In the genomic region with DNA sequence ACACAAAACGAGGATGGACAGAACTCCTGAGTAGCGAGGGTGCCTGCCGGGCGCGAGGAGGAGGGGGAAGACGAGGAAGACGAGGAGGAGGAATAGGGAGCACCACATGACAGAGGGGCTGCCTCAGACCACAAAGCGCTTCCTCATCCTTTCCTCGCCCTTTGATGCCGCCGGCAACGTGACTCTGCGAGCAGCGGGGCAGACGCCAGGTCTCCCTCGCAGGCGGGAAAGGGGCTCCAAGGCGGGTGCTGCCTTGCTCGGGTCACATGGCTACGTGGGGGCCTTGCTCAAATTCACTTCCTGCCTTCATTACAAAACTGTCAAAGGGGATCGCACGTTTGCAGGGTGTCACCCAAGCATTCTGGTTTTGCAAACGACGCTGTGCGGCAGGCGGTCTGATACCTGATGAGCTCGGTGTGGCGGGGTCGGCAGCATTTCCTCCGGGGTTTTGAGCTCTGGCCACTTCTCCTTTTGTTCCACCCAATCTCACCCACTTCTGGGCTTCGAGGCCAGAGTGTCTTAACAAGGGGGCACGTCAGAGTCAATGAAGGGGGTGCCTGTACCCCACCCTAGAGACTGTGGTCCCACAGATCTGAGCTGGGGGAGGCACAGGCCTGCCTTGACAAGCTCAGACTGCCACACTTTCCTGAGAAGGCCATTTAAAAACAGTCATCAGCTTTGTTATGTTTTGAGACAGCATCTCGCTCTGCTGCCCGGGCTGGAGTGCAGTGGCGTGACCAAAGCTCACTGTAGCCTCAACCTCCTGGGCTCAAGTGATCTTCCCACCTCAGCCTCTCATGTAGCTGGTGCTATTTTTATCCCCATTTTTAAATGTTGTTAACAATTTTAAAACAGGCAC, we compare ENCODE assay signal across 1 cellular context.
TF ChIP-seq lines count a peak whose summit lies in the region.

No MANE protein-coding gene starts in this region.

TF ChIP-seq in GM12878, 131 proteins besides CTCF, POLR2A, EP300 and RAD21 (continued from another document and continues in another):
- TF ChIP-seq, protein P1, sequence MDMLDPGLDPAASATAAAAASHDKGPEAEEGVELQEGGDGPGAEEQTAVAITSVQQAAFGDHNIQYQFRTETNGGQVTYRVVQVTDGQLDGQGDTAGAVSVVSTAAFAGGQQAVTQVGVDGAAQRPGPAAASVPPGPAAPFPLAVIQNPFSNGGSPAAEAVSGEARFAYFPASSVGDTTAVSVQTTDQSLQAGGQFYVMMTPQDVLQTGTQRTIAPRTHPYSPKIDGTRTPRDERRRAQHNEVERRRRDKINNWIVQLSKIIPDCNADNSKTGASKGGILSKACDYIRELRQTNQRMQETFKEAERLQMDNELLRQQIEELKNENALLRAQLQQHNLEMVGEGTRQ (IDR thresholded peaks at IDR 0.05; ENCODE audit: borderline replicate concordance, low read depth, low read length) = peak; percentile 59
- TF ChIP-seq CREB1 (IDR thresholded peaks at IDR 0.05; ENCODE audit: low read depth) (peak; percentile 77), ZSCAN29 (IDR thresholded peaks at IDR 0.05) (0 out of 2 replicates have a peak, but pooled peaks have one; percentile 27), MYC (IDR thresholded peaks at IDR 0.05; ENCODE audit: insufficient read depth, insufficient read length, insufficient replicate concordance, low read length, severe bottlenecking) (peak; percentile 26), ZBED1 (IDR thresholded peaks at IDR 0.05; ENCODE audit: borderline replicate concordance) (no peak), RELA (IDR thresholded peaks at IDR 0.05; ENCODE audit: borderline replicate concordance, partially characterized antibody) (peak; percentile 17), TCF7 (IDR thresholded peaks at IDR 0.05; ENCODE audit: borderline replicate concordance) (no peak), TAF1 (IDR thresholded peaks at IDR 0.05; ENCODE audit: borderline replicate concordance, low read depth, low read length) (peak; percentile 63), TBL1XR1 (IDR thresholded peaks at IDR 0.05; ENCODE audit: low read depth, low read length) (no peak), CHD1 (IDR thresholded peaks at IDR 0.05; ENCODE audit: low read depth, low read length) (0 out of 2 replicates have a peak, but pooled peaks have one; percentile 71), SMAD5 (IDR thresholded peaks at IDR 0.05; ENCODE audit: low read depth) (no peak), YY1 (IDR thresholded peaks at IDR 0.05; ENCODE audit: low read depth, low read length) (peak; percentile 40; the same call in 1 of the 2 replicates), HDAC6 (IDR thresholded peaks at IDR 0.05; ENCODE audit: unreplicated experiment) (no peak), IKZF2 (IDR thresholded peaks at IDR 0.05) (peak; percentile 30 to 57; a peak in 1 of 4 replicates), ZNF207 (IDR thresholded peaks at IDR 0.05; ENCODE audit: borderline replicate concordance) (no peak; the same call in 1 of the 2 replicates), POU2F2 (IDR thresholded peaks at IDR 0.05; ENCODE audit: borderline replicate concordance, low read depth, low read length) (no peak; the same call in 2 of the 3 replicates), JUNB (IDR thresholded peaks at IDR 0.05) (peak; percentile 65), GATAD2B (conservative IDR thresholded peaks at IDR 0.05; ENCODE audit: low read depth) (peak; percentile 92; the same call in 1 of the 2 replicates), STAT1 (conservative IDR thresholded peaks at IDR 0.05) (no peak), FOXK2 (IDR thresholded peaks at IDR 0.05) (no peak), RB1 (IDR thresholded peaks at IDR 0.05; ENCODE audit: borderline replicate concordance) (peak; percentile 68; the same call in 1 of the 2 replicates), ESRRA (IDR thresholded peaks at IDR 0.05; ENCODE audit: low read length) (no peak), NR2C2 (IDR thresholded peaks at IDR 0.05; ENCODE audit: borderline replicate concordance, control insufficient read depth, insufficient read length, low read depth) (no peak), SREBF1 (IDR thresholded peaks at IDR 0.05; ENCODE audit: low read length) (no peak), ZNF24 (IDR thresholded peaks at IDR 0.05) (no peak), SMARCA5 (IDR thresholded peaks at IDR 0.05) (peak; percentile 82), TCF3 (IDR thresholded peaks at IDR 0.05; ENCODE audit: borderline replicate concordance, insufficient read depth, low read depth, low read length) (0 out of 2 replicates have a peak, but pooled peaks have one; percentile 6), BCL11A (IDR thresholded peaks at IDR 0.05; ENCODE audit: low read depth, low read length) (no peak; the same call in none of the 2 replicates)
- TF ChIP-seq, protein P2, sequence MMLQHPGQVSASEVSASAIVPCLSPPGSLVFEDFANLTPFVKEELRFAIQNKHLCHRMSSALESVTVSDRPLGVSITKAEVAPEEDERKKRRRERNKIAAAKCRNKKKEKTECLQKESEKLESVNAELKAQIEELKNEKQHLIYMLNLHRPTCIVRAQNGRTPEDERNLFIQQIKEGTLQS (IDR thresholded peaks at IDR 0.05; ENCODE audit: borderline replicate concordance, extremely low read depth, low read depth, low read length) = 0 out of 2 replicates have a peak, but pooled peaks have one; percentile 28
- TF ChIP-seq, protein P3, sequence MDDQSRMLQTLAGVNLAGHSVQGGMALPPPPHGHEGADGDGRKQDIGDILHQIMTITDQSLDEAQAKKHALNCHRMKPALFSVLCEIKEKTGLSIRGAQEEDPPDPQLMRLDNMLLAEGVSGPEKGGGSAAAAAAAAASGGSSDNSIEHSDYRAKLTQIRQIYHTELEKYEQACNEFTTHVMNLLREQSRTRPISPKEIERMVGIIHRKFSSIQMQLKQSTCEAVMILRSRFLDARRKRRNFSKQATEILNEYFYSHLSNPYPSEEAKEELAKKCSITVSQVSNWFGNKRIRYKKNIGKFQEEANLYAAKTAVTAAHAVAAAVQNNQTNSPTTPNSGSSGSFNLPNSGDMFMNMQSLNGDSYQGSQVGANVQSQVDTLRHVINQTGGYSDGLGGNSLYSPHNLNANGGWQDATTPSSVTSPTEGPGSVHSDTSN (IDR thresholded peaks at IDR 0.05; ENCODE audit: insufficient replicate concordance, low read depth, low read length) = no peak
- TF ChIP-seq, protein P4, sequence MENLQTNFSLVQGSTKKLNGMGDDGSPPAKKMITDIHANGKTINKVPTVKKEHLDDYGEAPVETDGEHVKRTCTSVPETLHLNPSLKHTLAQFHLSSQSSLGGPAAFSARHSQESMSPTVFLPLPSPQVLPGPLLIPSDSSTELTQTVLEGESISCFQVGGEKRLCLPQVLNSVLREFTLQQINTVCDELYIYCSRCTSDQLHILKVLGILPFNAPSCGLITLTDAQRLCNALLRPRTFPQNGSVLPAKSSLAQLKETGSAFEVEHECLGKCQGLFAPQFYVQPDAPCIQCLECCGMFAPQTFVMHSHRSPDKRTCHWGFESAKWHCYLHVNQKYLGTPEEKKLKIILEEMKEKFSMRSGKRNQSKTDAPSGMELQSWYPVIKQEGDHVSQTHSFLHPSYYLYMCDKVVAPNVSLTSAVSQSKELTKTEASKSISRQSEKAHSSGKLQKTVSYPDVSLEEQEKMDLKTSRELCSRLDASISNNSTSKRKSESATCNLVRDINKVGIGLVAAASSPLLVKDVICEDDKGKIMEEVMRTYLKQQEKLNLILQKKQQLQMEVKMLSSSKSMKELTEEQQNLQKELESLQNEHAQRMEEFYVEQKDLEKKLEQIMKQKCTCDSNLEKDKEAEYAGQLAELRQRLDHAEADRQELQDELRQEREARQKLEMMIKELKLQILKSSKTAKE (IDR thresholded peaks at IDR 0.05; ENCODE audit: low read depth, poor library complexity, severe bottlenecking) = peak; percentile 86
- TF ChIP-seq, protein P5, sequence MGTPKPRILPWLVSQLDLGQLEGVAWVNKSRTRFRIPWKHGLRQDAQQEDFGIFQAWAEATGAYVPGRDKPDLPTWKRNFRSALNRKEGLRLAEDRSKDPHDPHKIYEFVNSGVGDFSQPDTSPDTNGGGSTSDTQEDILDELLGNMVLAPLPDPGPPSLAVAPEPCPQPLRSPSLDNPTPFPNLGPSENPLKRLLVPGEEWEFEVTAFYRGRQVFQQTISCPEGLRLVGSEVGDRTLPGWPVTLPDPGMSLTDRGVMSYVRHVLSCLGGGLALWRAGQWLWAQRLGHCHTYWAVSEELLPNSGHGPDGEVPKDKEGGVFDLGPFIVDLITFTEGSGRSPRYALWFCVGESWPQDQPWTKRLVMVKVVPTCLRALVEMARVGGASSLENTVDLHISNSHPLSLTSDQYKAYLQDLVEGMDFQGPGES (IDR thresholded peaks at IDR 0.05) = no peak
- TF ChIP-seq, protein P6, sequence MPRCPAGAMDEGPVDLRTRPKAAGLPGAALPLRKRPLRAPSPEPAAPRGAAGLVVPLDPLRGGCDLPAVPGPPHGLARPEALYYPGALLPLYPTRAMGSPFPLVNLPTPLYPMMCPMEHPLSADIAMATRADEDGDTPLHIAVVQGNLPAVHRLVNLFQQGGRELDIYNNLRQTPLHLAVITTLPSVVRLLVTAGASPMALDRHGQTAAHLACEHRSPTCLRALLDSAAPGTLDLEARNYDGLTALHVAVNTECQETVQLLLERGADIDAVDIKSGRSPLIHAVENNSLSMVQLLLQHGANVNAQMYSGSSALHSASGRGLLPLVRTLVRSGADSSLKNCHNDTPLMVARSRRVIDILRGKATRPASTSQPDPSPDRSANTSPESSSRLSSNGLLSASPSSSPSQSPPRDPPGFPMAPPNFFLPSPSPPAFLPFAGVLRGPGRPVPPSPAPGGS (IDR thresholded peaks at IDR 0.05; ENCODE audit: borderline replicate concordance, insufficient read depth, low read depth, low read length, poor library complexity, severe bottlenecking) = peak; percentile 22
- TF ChIP-seq, protein P7, sequence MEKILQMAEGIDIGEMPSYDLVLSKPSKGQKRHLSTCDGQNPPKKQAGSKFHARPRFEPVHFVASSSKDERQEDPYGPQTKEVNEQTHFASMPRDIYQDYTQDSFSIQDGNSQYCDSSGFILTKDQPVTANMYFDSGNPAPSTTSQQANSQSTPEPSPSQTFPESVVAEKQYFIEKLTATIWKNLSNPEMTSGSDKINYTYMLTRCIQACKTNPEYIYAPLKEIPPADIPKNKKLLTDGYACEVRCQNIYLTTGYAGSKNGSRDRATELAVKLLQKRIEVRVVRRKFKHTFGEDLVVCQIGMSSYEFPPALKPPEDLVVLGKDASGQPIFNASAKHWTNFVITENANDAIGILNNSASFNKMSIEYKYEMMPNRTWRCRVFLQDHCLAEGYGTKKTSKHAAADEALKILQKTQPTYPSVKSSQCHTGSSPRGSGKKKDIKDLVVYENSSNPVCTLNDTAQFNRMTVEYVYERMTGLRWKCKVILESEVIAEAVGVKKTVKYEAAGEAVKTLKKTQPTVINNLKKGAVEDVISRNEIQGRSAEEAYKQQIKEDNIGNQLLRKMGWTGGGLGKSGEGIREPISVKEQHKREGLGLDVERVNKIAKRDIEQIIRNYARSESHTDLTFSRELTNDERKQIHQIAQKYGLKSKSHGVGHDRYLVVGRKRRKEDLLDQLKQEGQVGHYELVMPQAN (conservative IDR thresholded peaks at IDR 0.05) = peak; percentile 42
- TF ChIP-seq, protein P8, sequence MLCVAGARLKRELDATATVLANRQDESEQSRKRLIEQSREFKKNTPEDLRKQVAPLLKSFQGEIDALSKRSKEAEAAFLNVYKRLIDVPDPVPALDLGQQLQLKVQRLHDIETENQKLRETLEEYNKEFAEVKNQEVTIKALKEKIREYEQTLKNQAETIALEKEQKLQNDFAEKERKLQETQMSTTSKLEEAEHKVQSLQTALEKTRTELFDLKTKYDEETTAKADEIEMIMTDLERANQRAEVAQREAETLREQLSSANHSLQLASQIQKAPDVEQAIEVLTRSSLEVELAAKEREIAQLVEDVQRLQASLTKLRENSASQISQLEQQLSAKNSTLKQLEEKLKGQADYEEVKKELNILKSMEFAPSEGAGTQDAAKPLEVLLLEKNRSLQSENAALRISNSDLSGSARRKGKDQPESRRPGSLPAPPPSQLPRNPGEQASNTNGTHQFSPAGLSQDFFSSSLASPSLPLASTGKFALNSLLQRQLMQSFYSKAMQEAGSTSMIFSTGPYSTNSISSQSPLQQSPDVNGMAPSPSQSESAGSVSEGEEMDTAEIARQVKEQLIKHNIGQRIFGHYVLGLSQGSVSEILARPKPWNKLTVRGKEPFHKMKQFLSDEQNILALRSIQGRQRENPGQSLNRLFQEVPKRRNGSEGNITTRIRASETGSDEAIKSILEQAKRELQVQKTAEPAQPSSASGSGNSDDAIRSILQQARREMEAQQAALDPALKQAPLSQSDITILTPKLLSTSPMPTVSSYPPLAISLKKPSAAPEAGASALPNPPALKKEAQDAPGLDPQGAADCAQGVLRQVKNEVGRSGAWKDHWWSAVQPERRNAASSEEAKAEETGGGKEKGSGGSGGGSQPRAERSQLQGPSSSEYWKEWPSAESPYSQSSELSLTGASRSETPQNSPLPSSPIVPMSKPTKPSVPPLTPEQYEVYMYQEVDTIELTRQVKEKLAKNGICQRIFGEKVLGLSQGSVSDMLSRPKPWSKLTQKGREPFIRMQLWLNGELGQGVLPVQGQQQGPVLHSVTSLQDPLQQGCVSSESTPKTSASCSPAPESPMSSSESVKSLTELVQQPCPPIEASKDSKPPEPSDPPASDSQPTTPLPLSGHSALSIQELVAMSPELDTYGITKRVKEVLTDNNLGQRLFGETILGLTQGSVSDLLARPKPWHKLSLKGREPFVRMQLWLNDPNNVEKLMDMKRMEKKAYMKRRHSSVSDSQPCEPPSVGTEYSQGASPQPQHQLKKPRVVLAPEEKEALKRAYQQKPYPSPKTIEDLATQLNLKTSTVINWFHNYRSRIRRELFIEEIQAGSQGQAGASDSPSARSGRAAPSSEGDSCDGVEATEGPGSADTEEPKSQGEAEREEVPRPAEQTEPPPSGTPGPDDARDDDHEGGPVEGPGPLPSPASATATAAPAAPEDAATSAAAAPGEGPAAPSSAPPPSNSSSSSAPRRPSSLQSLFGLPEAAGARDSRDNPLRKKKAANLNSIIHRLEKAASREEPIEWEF (IDR thresholded peaks at IDR 0.05; ENCODE audit: insufficient replicate concordance, low read depth, low read length) = peak; percentile 52
- TF ChIP-seq, protein P9, sequence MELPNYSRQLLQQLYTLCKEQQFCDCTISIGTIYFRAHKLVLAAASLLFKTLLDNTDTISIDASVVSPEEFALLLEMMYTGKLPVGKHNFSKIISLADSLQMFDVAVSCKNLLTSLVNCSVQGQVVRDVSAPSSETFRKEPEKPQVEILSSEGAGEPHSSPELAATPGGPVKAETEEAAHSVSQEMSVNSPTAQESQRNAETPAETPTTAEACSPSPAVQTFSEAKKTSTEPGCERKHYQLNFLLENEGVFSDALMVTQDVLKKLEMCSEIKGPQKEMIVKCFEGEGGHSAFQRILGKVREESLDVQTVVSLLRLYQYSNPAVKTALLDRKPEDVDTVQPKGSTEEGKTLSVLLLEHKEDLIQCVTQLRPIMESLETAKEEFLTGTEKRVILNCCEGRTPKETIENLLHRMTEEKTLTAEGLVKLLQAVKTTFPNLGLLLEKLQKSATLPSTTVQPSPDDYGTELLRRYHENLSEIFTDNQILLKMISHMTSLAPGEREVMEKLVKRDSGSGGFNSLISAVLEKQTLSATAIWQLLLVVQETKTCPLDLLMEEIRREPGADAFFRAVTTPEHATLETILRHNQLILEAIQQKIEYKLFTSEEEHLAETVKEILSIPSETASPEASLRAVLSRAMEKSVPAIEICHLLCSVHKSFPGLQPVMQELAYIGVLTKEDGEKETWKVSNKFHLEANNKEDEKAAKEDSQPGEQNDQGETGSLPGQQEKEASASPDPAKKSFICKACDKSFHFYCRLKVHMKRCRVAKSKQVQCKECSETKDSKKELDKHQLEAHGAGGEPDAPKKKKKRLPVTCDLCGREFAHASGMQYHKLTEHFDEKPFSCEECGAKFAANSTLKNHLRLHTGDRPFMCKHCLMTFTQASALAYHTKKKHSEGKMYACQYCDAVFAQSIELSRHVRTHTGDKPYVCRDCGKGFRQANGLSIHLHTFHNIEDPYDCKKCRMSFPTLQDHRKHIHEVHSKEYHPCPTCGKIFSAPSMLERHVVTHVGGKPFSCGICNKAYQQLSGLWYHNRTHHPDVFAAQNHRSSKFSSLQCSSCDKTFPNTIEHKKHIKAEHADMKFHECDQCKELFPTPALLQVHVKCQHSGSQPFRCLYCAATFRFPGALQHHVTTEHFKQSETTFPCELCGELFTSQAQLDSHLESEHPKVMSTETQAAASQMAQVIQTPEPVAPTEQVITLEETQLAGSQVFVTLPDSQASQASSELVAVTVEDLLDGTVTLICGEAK (IDR thresholded peaks at IDR 0.05; ENCODE audit: borderline replicate concordance) = no peak
